In genomic region chr14:20305265-20306078, GRCh38 we compare ENCODE assay signal across 1 cellular context.
TF ChIP-seq lines count a peak whose summit lies in the region.

Gene TTC5 (minus strand): TSS chr14:20305951. CDS start chr14:20305937, 14 bp downstream.

TF ChIP-seq in K562, 482 proteins besides CTCF, POLR2A, EP300 and RAD21 (continued from another document and continues in another):
- TF ChIP-seq ARID4B (CRISPR knock-in tag; IDR thresholded peaks at IDR 0.05) (no peak; the same call in 1 of the 2 replicates), KAT8 (IDR thresholded peaks at IDR 0.05; ENCODE audit: low read depth) (no peak), KLF1 (tag; IDR thresholded peaks at IDR 0.05) (no peak), ZNF609 (CRISPR knock-in tag; IDR thresholded peaks at IDR 0.05; ENCODE audit: borderline replicate concordance) (no peak), NELFE (IDR thresholded peaks at IDR 0.05; ENCODE audit: insufficient read depth, insufficient read length) (no peak), MAX (CRISPR knock-in tag; IDR thresholded peaks at IDR 0.05) (no peak; the same call in 1 of the 2 replicates), ETS2 (tag; IDR thresholded peaks at IDR 0.05; ENCODE audit: borderline replicate concordance, poor library complexity, severe bottlenecking) (no peak), FOXM1 (IDR thresholded peaks at IDR 0.05; ENCODE audit: low read depth) (peak; percentile 52), FOXM1 (CRISPR knock-in tag; IDR thresholded peaks at IDR 0.05; ENCODE audit: low read depth) (no peak), ZEB2 (IDR thresholded peaks at IDR 0.05) (no peak), FOXP1 (CRISPR knock-in tag; IDR thresholded peaks at IDR 0.05) (no peak), DIDO1 (tag; IDR thresholded peaks at IDR 0.05; ENCODE audit: low read depth) (0 out of 2 replicates have a peak, but pooled peaks have one; percentile 31), EGR1 (conservative IDR thresholded peaks at IDR 0.05) (peak; percentile 47; the same call in 1 of the 2 replicates), PCBP2 (IDR thresholded peaks at IDR 0.05; ENCODE audit: low read depth, low read length, poor library complexity, severe bottlenecking) (no peak), HDAC3 (IDR thresholded peaks at IDR 0.05; ENCODE audit: borderline replicate concordance, partially characterized antibody) (peak; percentile 43), ZNF395 (CRISPR knock-in tag; IDR thresholded peaks at IDR 0.05) (no peak), ZNF518B (CRISPR knock-in tag; IDR thresholded peaks at IDR 0.05) (no peak), ZNF280B (CRISPR knock-in tag; IDR thresholded peaks at IDR 0.05) (no peak), NR1H2 (CRISPR knock-in tag; IDR thresholded peaks at IDR 0.05) (no peak), KDM2B (CRISPR knock-in tag; IDR thresholded peaks at IDR 0.05) (no peak), BCLAF1 (IDR thresholded peaks at IDR 0.05; ENCODE audit: borderline replicate concordance in 1 of 2, control insufficient read depth in 1 of 2, low read depth in 2 of 2, low read length in 1 of 2) (peak in 1 of 2 experiments; percentile 76; a peak in 1 of 4 replicates), BCL6 (CRISPR knock-in tag; IDR thresholded peaks at IDR 0.05) (no peak), RNF2 (IDR thresholded peaks at IDR 0.05) (no peak), ZBTB49 (CRISPR knock-in tag; IDR thresholded peaks at IDR 0.05; ENCODE audit: borderline replicate concordance) (no peak)
